15 cellular contexts compared by ENCODE assay signal in the genomic region with DNA sequence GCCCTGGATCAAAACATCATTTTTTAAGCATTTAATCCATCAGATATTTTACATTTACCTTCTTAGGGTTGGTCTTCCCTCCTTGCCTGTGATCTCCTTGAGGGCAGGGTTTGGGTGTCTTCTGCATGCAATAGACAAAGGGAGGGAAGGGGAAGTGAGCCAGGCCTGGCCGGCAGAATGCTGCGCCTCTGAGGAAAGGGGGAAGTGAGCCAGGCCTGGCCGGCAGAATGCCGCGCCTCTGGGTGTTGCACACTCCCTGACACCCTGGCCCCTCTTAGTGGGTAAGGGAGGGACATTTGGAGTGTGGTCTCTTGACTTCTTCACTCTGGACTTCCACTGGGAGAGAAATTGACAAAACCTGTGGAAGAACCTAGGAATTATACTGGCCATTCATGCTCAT. TPM values are rescaled to one million over a fixed set of nuclear protein-coding genes. Genes with fewer than 3 reads are reported as not detected.
DNase-seq lines count a peak whose midpoint lies in the region; ATAC-seq, FAIRE-seq and TF ChIP-seq lines count a peak whose summit lies in the region.
"Had no signal": no experiment of that assay in that cellular context is flagged by ENCODE, and none has a peak within 500 bp of the region (broad histone marks: within the 10 kb centered on the region; RNA-seq: fewer than 3 reads in every experiment).

No MANE protein-coding gene starts in this region.

- H3K27ac ChIP-seq in neutrophil (peak overlapping the region; percentile 60), testis (no peak overlapping the region), hepatocyte (no peak overlapping the region)
- H3K27ac ChIP-seq: BLaER1, epithelial cell of prostate had no signal

- intact Hi-C loops in Right ventricle myocardium superior (cut with DNase I) (no loop called here), testis (cut with DNase I; ENCODE audit: low total_unique reads) (no loop called here)

- H3K4me3 ChIP-seq in neutrophil (ENCODE audit: low read depth in 1 of 2, low read length in 1 of 2) (no peak overlapping the region), testis (no peak overlapping the region), foreskin fibroblast (ENCODE audit: low read depth in 1 of 2, low read length in 2 of 2) (no peak overlapping the region), hepatocyte (no peak overlapping the region)
- H3K4me3 ChIP-seq: BLaER1 had no signal

- DNase-seq in GM12891 (ENCODE audit: insufficient read length, low spot score) (no peak), NOMO-1 treated with dmso at 0.1 percent for 144 hours (lab: John Stamatoyannopoulos, UW; ENCODE audit: unreplicated experiment) (peak; percentile 89), Right ventricle myocardium superior (peak; percentile 74), testis (no peak), foreskin fibroblast (no peak), hepatocyte (ENCODE audit: low spot score) (no peak)
- DNase-seq: mesendoderm, NCI-H1694, NCI-H510A treated with DMSO at 0.1 percent for 48 hours had no signal

- H3K79me2 ChIP-seq in hepatocyte = peaks cover 25% of the 10 kb centered on the region

- no peak for TF ChIP-seq POLR2A in GM12891 (IDR thresholded peaks at IDR 0.05; ENCODE audit: low read depth, low read length)
- TF ChIP-seq POLR2A in testis (IDR thresholded peaks at IDR 0.05) = no peak

- 91 to 92% methylated on average over 5 of the region's 5 CpGs for WGBS in testis, 2 donors
- WGBS in hepatocyte (ENCODE audit: low lambda C conversion rate, missing lambda C conversion rate) = 95% methylated on average over 5 of the region's 5 CpGs

- TF ChIP-seq CTCF in neutrophil (IDR thresholded peaks at IDR 0.05) (no peak), testis (IDR thresholded peaks at IDR 0.05) (no peak), foreskin fibroblast (IDR thresholded peaks at IDR 0.05; ENCODE audit: low read depth, low read length) (no peak), hepatocyte (IDR thresholded peaks at IDR 0.05; ENCODE audit: poor library complexity) (no peak)

- H3K27me3 ChIP-seq in neutrophil (no peaks in the 10 kb centered on the region), testis (no peaks in the 10 kb centered on the region), hepatocyte (no peaks in the 10 kb centered on the region)
- H3K27me3 ChIP-seq: BLaER1 had no signal

- no peak overlapping the region for H2AFZ ChIP-seq in hepatocyte

- H3K4me1 ChIP-seq in neutrophil (ENCODE audit: control insufficient read depth in 1 of 2, insufficient read depth in 1 of 2, low read depth in 1 of 2, low read length in 1 of 2) (peaks cover 9 to 11% of the 10 kb centered on the region in 2 experiments), testis (no peaks in the 10 kb centered on the region), hepatocyte (ENCODE audit: insufficient read depth) (no peaks in the 10 kb centered on the region)
- H3K4me1 ChIP-seq: BLaER1 had no signal

- peaks cover 4% of the 10 kb centered on the region for H4K20me1 ChIP-seq in hepatocyte (ENCODE audit: insufficient read depth, poor library complexity, severe bottlenecking)

- H3K9me3 ChIP-seq in neutrophil (no peaks in the 10 kb centered on the region), testis (no peaks in the 10 kb centered on the region), hepatocyte (ENCODE audit: low read depth) (peaks cover 5% of the 10 kb centered on the region)

- no peak overlapping the region for H3K4me2 ChIP-seq in hepatocyte
- H3K4me2 ChIP-seq: BLaER1 had no signal

- no peaks in the 10 kb centered on the region for H3K9me2 ChIP-seq in hepatocyte (replicated peaks; ENCODE audit: insufficient read depth)

- H3K36me3 ChIP-seq in neutrophil (peaks cover 62% of the 10 kb centered on the region), testis (ENCODE audit: low read depth, missing control alignments) (no peaks in the 10 kb centered on the region), hepatocyte (replicated peaks; ENCODE audit: insufficient read depth, low read depth) (no peaks in the 10 kb centered on the region)

- peak; percentile 60 for FAIRE-seq in GM12891 (lab: Jason Lieb, UNC)
- FAIRE-seq: TTC549 had no signal

- ATAC-seq in Right ventricle myocardium superior (ENCODE audit: poor library complexity) (peak; percentile 76), GM21360 (IDR thresholded peaks at IDR 0.05; ENCODE audit: unreplicated experiment) (no peak)

TF ChIP-seq in GM12891, 5 proteins besides CTCF, POLR2A, EP300 and RAD21:
- TF ChIP-seq SPI1 (IDR thresholded peaks at IDR 0.05; ENCODE audit: low read depth, low read length) (peak; percentile 86), POU2F2 (IDR thresholded peaks at IDR 0.05; ENCODE audit: low read depth, low read length) (no peak), POLR2AphosphoS5 (IDR thresholded peaks at IDR 0.05; ENCODE audit: low read depth, low read length) (no peak), TAF1 (IDR thresholded peaks at IDR 0.05; ENCODE audit: low read depth, low read length) (no peak), PAX5 (IDR thresholded peaks at IDR 0.05; ENCODE audit: insufficient read depth, low read length, severe bottlenecking) (no peak)

RNA-seq across cellular contexts. Expression of gene PSMF1, which starts 12.4 kb away (rescaled TPM):
- 100 TPM for polyA plus RNA-seq in GM12891 (2012; ENCODE audit: low read depth, missing spikeins)
- 121 TPM for total RNA-seq in Right ventricle myocardium superior
- 100 to 1,000 TPM; 265 to 380 TPM for total RNA-seq in testis
- polyA plus RNA-seq in testis (ENCODE audit: insufficient read depth, low read depth, low replicate concordance) = 331 TPM
- 65.2 and 97.3 TPM in 2 replicates for total RNA-seq in hepatocyte
- 125 and 126 TPM in 2 replicates for polyA plus RNA-seq in hepatocyte

RNA-seq across cellular contexts. Expression of gene TMEM74B, which starts 53.9 kb away (rescaled TPM):
- polyA plus RNA-seq in GM12891 (2012; ENCODE audit: low read depth, missing spikeins) = 0.13 TPM
- total RNA-seq in Right ventricle myocardium superior = 5.2 TPM
- 1 to 10 TPM; 4.8 to 6.7 TPM for total RNA-seq in testis
- polyA plus RNA-seq in testis (ENCODE audit: insufficient read depth, low read depth, low replicate concordance) = 3.9 TPM
- total RNA-seq in hepatocyte = 5.2 and 9.4 TPM in 2 replicates
- 5.5 and 7.3 TPM in 2 replicates for polyA plus RNA-seq in hepatocyte
- total RNA-seq: G401 had no signal

Comparison
In these comparisons a context has a peak if more than half of its experiments do, and no peak if none do; other contexts are left out.
1. DNase-seq: peak in NOMO-1 treated with dmso at 0.1 percent for 144 hours (single experiment) and Right ventricle myocardium superior (single experiment); none in GM12891 (single experiment), testis (single experiment), foreskin fibroblast (0 of 2) and hepatocyte (single experiment).